ENCODE assay signal across 21 cellular contexts in genomic region chr6:22471369-22471690, GRCh38.
DNase-seq lines count a peak whose midpoint lies in the region; ATAC-seq, FAIRE-seq and TF ChIP-seq lines count a peak whose summit lies in the region.
"Had no signal": no experiment of that assay in that cellular context is flagged by ENCODE, and none has a peak within 500 bp of the region (broad histone marks: within the 10 kb centered on the region; RNA-seq: fewer than 3 reads in every experiment).

No MANE protein-coding gene starts in this region.

- POLR2A ChIA-PET in endothelial cell of umbilical vein (lab: Charles Lee): interaction anchor here (0.6 to 0.7 kb wide), 2 partner anchors 324 to 415 kb away, joined by 3 read pairs; no protein-coding TSS in a partner anchor

- peak overlapping the region; percentile 65 for H3K4me2 ChIP-seq in endothelial cell of umbilical vein (ENCODE audit: insufficient read depth, low read length)

- no peaks in the 10 kb centered on the region for H4K20me1 ChIP-seq in endothelial cell of umbilical vein (replicated peaks; ENCODE audit: control insufficient read depth, extremely low read depth, insufficient read depth, low read length)

- H3K9me1 ChIP-seq in endothelial cell of umbilical vein (replicated peaks; ENCODE audit: control insufficient read depth, extremely low read depth, insufficient read depth, low read length): no peaks in the 10 kb centered on the region

- H3K4me3 Mint-ChIP-seq in activated CD4-positive, alpha-beta T cell treated with anti-CD3 and anti-CD28 coated beads, Interleukin-2, amount 10 ng/mL, durations not matched to agents 24 days and 14 days: no peak overlapping the region
- H3K4me3 Mint-ChIP-seq: naive thymus-derived CD4-positive, alpha-beta T cell had no signal

- 21 to 27% methylated on average over 3 of the region's 3 CpGs for WGBS in thyroid gland, 2 donors

- H3K79me2 ChIP-seq in endothelial cell of umbilical vein (ENCODE audit: control insufficient read depth, insufficient read depth, low read length): no peaks in the 10 kb centered on the region

- no peaks in the 10 kb centered on the region for H3K36me3 Mint-ChIP-seq in activated CD4-positive, alpha-beta T cell treated with anti-CD3 and anti-CD28 coated beads, Interleukin-2, amount 10 ng/mL, durations not matched to agents 24 days and 14 days (ENCODE audit: low read depth)
- H3K36me3 Mint-ChIP-seq: naive thymus-derived CD4-positive, alpha-beta T cell had no signal

- H3K4me3 ChIP-seq in endothelial cell of umbilical vein (replicated peaks in 1 of 3; ENCODE audit: insufficient read depth in 1 of 3, low read depth in 1 of 3, low read length in 3 of 3) (no peak overlapping the region), lower lobe of right lung (no peak overlapping the region), thyroid gland (replicated peaks in 1 of 3) (no peak overlapping the region)
- H3K4me3 ChIP-seq: lung, Peyer's patch, testis had no signal

- dilution Hi-C loops in endothelial cell of umbilical vein (cut with MboI; ENCODE audit: extremely low pct_ligation_motif_present, low sequenced_read_pairs): no loop called here

- CTCF ChIA-PET in endothelial cell of umbilical vein (lab: Charles Lee): interaction anchor here (0.7 to 1.0 kb wide), 3 partner anchors 8 to 883 kb away, joined by 3 to 4 read pairs (median 3); no protein-coding TSS in a partner anchor

- no peaks in the 10 kb centered on the region for H3K36me3 ChIP-seq in endothelial cell of umbilical vein (ENCODE audit: control insufficient read depth in 2 of 2, extremely low read depth in 1 of 2, insufficient read depth in 2 of 2, low read length in 2 of 2)
- no peaks in the 10 kb centered on the region for H3K36me3 ChIP-seq in lower lobe of right lung
- no peaks in the 10 kb centered on the region for H3K36me3 ChIP-seq in thyroid gland
- H3K36me3 ChIP-seq: ascending aorta, Peyer's patch had no signal

- peak; percentile 71 for DNase-seq in SHP77 treated with DMSO at 0.1 percent for 48 hours (lab: John Stamatoyannopoulos, UW)
- no peak for DNase-seq in SHP77 (lab: John Stamatoyannopoulos, UW)
- no peak for DNase-seq in endothelial cell of umbilical vein (ENCODE audit: low read depth, low spot score)
- no peak for DNase-seq in lower lobe of right lung
- no peak for DNase-seq in thyroid gland
- no peak for DNase-seq in activated CD4-positive, alpha-beta T cell treated with anti-CD3 and anti-CD28 coated beads for 48 hours
- DNase-seq in activated CD4-positive, alpha-beta T cell treated with anti-CD3 and anti-CD28 coated beads, Interleukin-2, amount 10 ng/mL, durations not matched to agents 24 days and 14 days: no peak
- DNase-seq: 8988T; activated CD4-positive, alpha-beta T cell treated with anti-CD3 and anti-CD28 coated beads for 4 hours; activated CD8-positive, alpha-beta memory T cell treated with anti-CD3 and anti-CD28 coated beads, Interleukin-2, amount 50 U/mL, for 48 hours; activated naive CD4-positive, alpha-beta T cell; GF-D8; naive thymus-derived CD4-positive, alpha-beta T cell; Peyer's patch; posterior cingulate gyrus; stimulated activated CD4-positive, alpha-beta T cell treated with anti-CD3 and anti-CD28 coated beads, Interleukin-12 subunit alpha, Interleukin-12 subunit beta, amount 100 ng/mL, for 4 hours; testis had no signal

- peak overlapping the region; percentile 20 for H3K9ac ChIP-seq in endothelial cell of umbilical vein (replicated peaks; ENCODE audit: extremely low read depth, insufficient read depth, low read length)

- peak overlapping the region; percentile 56 for H3K27ac ChIP-seq in endothelial cell of umbilical vein (ENCODE audit: insufficient read depth, low read depth, low read length)
- peak overlapping the region; percentile 2 for H3K27ac ChIP-seq in lower lobe of right lung
- H3K27ac ChIP-seq in thyroid gland: peak overlapping the region; percentile 72 to 87 (median 81)
- H3K27ac ChIP-seq: ascending aorta, testis had no signal

- TF ChIP-seq CTCF in endothelial cell of umbilical vein (IDR thresholded peaks at IDR 0.05; ENCODE audit: extremely low read depth in 1 of 2, insufficient read depth in 1 of 2, low read depth in 1 of 2, low read length in 2 of 2) (no peak), lower lobe of right lung (IDR thresholded peaks at IDR 0.05) (no peak), thyroid gland (IDR thresholded peaks at IDR 0.05) (no peak)

- intact Hi-C loops in endothelial cell of umbilical vein (cut with micrococcal nuclease) (loop anchor here (1.0 to 2.0 kb wide), 6 partner anchors 23 to 879 kb away; partner anchors contain the start of gene SOX4), lower lobe of right lung (cut with DNase I) (no loop called here), thyroid gland (cut with DNase I) (no loop called here)
- intact Hi-C loops in activated CD4-positive, alpha-beta T cell treated with anti-CD3 and anti-CD28 coated beads, Interleukin-2, amount 10 ng/mL, durations not matched to agents 24 days and 14 days (cut with micrococcal nuclease): no loop called here

- H3K27me3 ChIP-seq in endothelial cell of umbilical vein (ENCODE audit: control insufficient read depth in 2 of 2, insufficient read depth in 2 of 2, low read length in 2 of 2) (no peaks in the 10 kb centered on the region), lower lobe of right lung (ENCODE audit: low read depth) (no peaks in the 10 kb centered on the region), thyroid gland (no peaks in the 10 kb centered on the region)
- H3K27me3 ChIP-seq: ascending aorta, Peyer's patch, testis had no signal

- no peak for ATAC-seq in lower lobe of right lung
- no peak for ATAC-seq in GM21576 (IDR thresholded peaks at IDR 0.05; ENCODE audit: unreplicated experiment)
- ATAC-seq: naive thymus-derived CD4-positive, alpha-beta T cell had no signal

- no peaks in the 10 kb centered on the region for H3K4me1 Mint-ChIP-seq in activated CD4-positive, alpha-beta T cell treated with anti-CD3 and anti-CD28 coated beads, Interleukin-2, amount 10 ng/mL, durations not matched to agents 24 days and 14 days

- H3K27ac Mint-ChIP-seq in activated CD4-positive, alpha-beta T cell treated with anti-CD3 and anti-CD28 coated beads, Interleukin-2, amount 10 ng/mL, durations not matched to agents 24 days and 14 days: no peak overlapping the region
- H3K27ac Mint-ChIP-seq: naive thymus-derived CD4-positive, alpha-beta T cell had no signal

- no peak for TF ChIP-seq POLR2A in endothelial cell of umbilical vein (IDR thresholded peaks at IDR 0.05; ENCODE audit: low read depth, low read length)
- no peak for TF ChIP-seq POLR2A in thyroid gland (IDR thresholded peaks at IDR 0.05)

- no peak for FAIRE-seq in endothelial cell of umbilical vein (lab: Jason Lieb, UNC)
- FAIRE-seq: colon had no signal

- no peaks in the 10 kb centered on the region for H3K27me3 Mint-ChIP-seq in activated CD4-positive, alpha-beta T cell treated with anti-CD3 and anti-CD28 coated beads, Interleukin-2, amount 10 ng/mL, durations not matched to agents 24 days and 14 days
- H3K27me3 Mint-ChIP-seq: naive thymus-derived CD4-positive, alpha-beta T cell had no signal

- peaks cover 27% of the 10 kb centered on the region for H3K4me1 ChIP-seq in endothelial cell of umbilical vein (ENCODE audit: control insufficient read depth, extremely low read depth, insufficient read depth, low read length)
- H3K4me1 ChIP-seq in lower lobe of right lung: peaks cover 25% of the 10 kb centered on the region
- peaks cover 38 to 42% of the 10 kb centered on the region in 2 donors for H3K4me1 ChIP-seq in thyroid gland
- H3K4me1 ChIP-seq: testis had no signal

- BruUV-seq in endothelial cell of umbilical vein (replicated peaks; lab: Mats Ljungman, UMichigan): no TSS peak

- H2AFZ ChIP-seq in endothelial cell of umbilical vein (ENCODE audit: low read depth, low read length): no peak overlapping the region

- peaks cover 7% of the 10 kb centered on the region for H3K9me3 Mint-ChIP-seq in activated CD4-positive, alpha-beta T cell treated with anti-CD3 and anti-CD28 coated beads, Interleukin-2, amount 10 ng/mL, durations not matched to agents 24 days and 14 days

- H3K9me3 ChIP-seq in endothelial cell of umbilical vein (replicated peaks; ENCODE audit: control insufficient read depth, insufficient read depth, low read length) (no peaks in the 10 kb centered on the region), lower lobe of right lung (no peaks in the 10 kb centered on the region), thyroid gland (no peaks in the 10 kb centered on the region)
- H3K9me3 ChIP-seq: ascending aorta, Peyer's patch, testis had no signal

TF ChIP-seq in endothelial cell of umbilical vein, 7 proteins besides CTCF, POLR2A, EP300 and RAD21:
- TF ChIP-seq JUN (IDR thresholded peaks at IDR 0.05; ENCODE audit: borderline replicate concordance, insufficient read depth, insufficient read length, low read depth) (no peak), POLR2AphosphoS5 (IDR thresholded peaks at IDR 0.05; ENCODE audit: insufficient read depth, low read depth, low read length) (no peak), GATA2 (IDR thresholded peaks at IDR 0.05; ENCODE audit: insufficient read depth, insufficient read length, low read depth, low read length) (peak; percentile 4), MYC (IDR thresholded peaks at IDR 0.05; ENCODE audit: low read depth, low read length) (no peak), MAX (IDR thresholded peaks at IDR 0.05; ENCODE audit: insufficient read depth, insufficient read length) (no peak), EZH2 (IDR thresholded peaks at IDR 0.05; ENCODE audit: borderline replicate concordance, low read depth, low read length, severe bottlenecking) (no peak)
TF ChIP-seq in endothelial cell of umbilical vein: peak in this region for 1.

Comparison
In these comparisons a context has a peak if more than half of its experiments do, and no peak if none do; other contexts are left out.
1. H3K27ac ChIP-seq: peak in every context shown above with its lines; median percentile 81 in thyroid gland; 56 in endothelial cell of umbilical vein; 2 in lower lobe of right lung.